In the genomic region with DNA sequence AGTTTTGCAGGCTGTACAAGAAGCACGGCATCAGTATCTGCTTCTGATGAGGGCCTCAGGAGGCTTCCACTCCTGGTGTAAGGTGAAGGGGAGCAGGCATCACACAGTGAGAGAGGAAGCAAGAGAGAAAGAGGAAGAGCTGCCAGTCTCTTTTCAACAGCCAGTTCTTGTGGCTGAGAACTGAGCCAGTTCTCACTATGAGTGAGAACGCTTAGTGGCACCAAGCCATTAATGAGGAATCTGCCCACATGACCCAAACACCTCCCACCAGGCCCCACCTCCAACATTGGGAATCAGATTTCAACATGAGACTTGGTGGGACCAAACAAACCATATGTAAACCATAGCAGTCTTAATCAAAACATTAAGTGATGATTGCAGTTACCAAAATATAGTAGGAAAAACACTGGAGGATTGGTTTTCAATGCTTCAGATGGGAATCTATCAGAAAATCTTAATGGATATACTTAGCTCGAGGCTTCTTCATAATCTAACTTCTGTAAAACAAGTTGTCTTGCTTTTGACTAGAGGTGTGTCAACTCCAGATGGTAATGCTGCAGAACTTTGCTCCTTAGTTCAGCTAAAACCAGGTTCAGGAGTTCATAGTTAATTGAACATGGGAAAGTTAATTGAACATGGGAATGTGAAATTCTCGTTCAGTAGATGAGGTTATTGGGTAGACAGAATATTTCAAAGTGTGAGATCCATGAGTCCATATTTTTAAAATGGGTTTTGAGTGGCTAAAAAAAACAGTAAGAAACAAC, we compare ENCODE assay signal across 9 cellular contexts. TPM values are rescaled to one million over a fixed set of nuclear protein-coding genes. Genes with fewer than 3 reads are reported as not detected.
DNase-seq lines count a peak whose midpoint lies in the region; ATAC-seq and TF ChIP-seq lines count a peak whose summit lies in the region.
"Had no signal": no experiment of that assay in that cellular context is flagged by ENCODE, and none has a peak within 500 bp of the region (broad histone marks: within the 10 kb centered on the region; RNA-seq: fewer than 3 reads in every experiment).

No MANE protein-coding gene starts in this region.

- peaks cover 14% of the 10 kb centered on the region for H3K36me3 Mint-ChIP-seq in activated T-helper 17 cell treated with anti-CD3 and anti-CD28 coated beads, Interleukin-2, amount 50 U/mL, for 72 hours (ENCODE audit: low read depth)
- H3K36me3 Mint-ChIP-seq in stimulated activated naive B cell treated with anti-CD40 and anti-IgM and Interleukin-4, amounts not matched to agents 10 μg/mL and 1 μg/mL and 100 μg/mL, for 72 hours: peaks cover 14 to 19% of the 10 kb centered on the region in 2 donors
- peaks cover 22% of the 10 kb centered on the region for H3K36me3 Mint-ChIP-seq in CD4-positive, alpha-beta T cell (ENCODE audit: low read depth)

- H3K4me1 ChIP-seq in left ventricle myocardium inferior: peaks cover 77% of the 10 kb centered on the region

- no peaks in the 10 kb centered on the region for H3K9me3 Mint-ChIP-seq in activated T-helper 17 cell treated with anti-CD3 and anti-CD28 coated beads, Interleukin-2, amount 50 U/mL, for 72 hours
- peaks cover 3 to 5% of the 10 kb centered on the region in 2 donors for H3K9me3 Mint-ChIP-seq in stimulated activated naive B cell treated with anti-CD40 and anti-IgM and Interleukin-4, amounts not matched to agents 10 μg/mL and 1 μg/mL and 100 μg/mL, for 72 hours
- H3K9me3 Mint-ChIP-seq in CD4-positive, alpha-beta T cell: no peaks in the 10 kb centered on the region
- H3K9me3 Mint-ChIP-seq: T-helper 2 cell treated with Interferon-gamma antibody and Interleukin-4, amounts not matched to agents 5 μg/mL and 100 μg/mL, for 36 hours had no signal

- DNase-seq in Right ventricle myocardium inferior (ENCODE audit: missing footprints): peak; percentile 59
- no peak for DNase-seq in left ventricle myocardium inferior
- DNase-seq in stimulated activated naive B cell treated with anti-CD40 and anti-IgM and Interleukin-4, amounts not matched to agents 10 μg/mL and 1 μg/mL and 100 μg/mL, for 72 hours: peak; percentile 9
- no peak for DNase-seq in germinal center (ENCODE audit: low spot score)
- no peak for DNase-seq in DMS153 (lab: John Stamatoyannopoulos, UW)
- no peak for DNase-seq in CD4-positive, alpha-beta T cell

- peak; percentile 46 for ATAC-seq in Right ventricle myocardium inferior
- ATAC-seq in HG03095 (IDR thresholded peaks at IDR 0.05; ENCODE audit: unreplicated experiment): peak; percentile 76
- peak; percentile 32 for ATAC-seq in activated T-helper 17 cell treated with anti-CD3 and anti-CD28 coated beads, Interleukin-2, amount 50 U/mL, for 72 hours (replicated peaks)
- peak; percentile 93 to 94 for ATAC-seq in stimulated activated naive B cell treated with anti-CD40 and anti-IgM and Interleukin-4, amounts not matched to agents 10 μg/mL and 1 μg/mL and 100 μg/mL, for 72 hours (replicated peaks)
- ATAC-seq in CD4-positive, alpha-beta T cell (ENCODE audit: poor library complexity): no peak

- H3K27ac Mint-ChIP-seq in activated T-helper 17 cell treated with anti-CD3 and anti-CD28 coated beads, Interleukin-2, amount 50 U/mL, for 72 hours: peak overlapping the region; percentile 28
- peak overlapping the region; percentile 86 for H3K27ac Mint-ChIP-seq in stimulated activated naive B cell treated with anti-CD40 and anti-IgM and Interleukin-4, amounts not matched to agents 10 μg/mL and 1 μg/mL and 100 μg/mL, for 72 hours
- H3K27ac Mint-ChIP-seq in CD4-positive, alpha-beta T cell: no peak overlapping the region
- H3K27ac Mint-ChIP-seq: T-helper 2 cell treated with Interferon-gamma antibody and Interleukin-4, amounts not matched to agents 5 μg/mL and 100 μg/mL, for 36 hours had no signal

- no peak overlapping the region for H3K4me3 ChIP-seq in left ventricle myocardium inferior

- H3K4me3 Mint-ChIP-seq in activated T-helper 17 cell treated with anti-CD3 and anti-CD28 coated beads, Interleukin-2, amount 50 U/mL, for 72 hours: no peak overlapping the region
- H3K4me3 Mint-ChIP-seq in stimulated activated naive B cell treated with anti-CD40 and anti-IgM and Interleukin-4, amounts not matched to agents 10 μg/mL and 1 μg/mL and 100 μg/mL, for 72 hours: no peak overlapping the region
- H3K4me3 Mint-ChIP-seq in CD4-positive, alpha-beta T cell: no peak overlapping the region
- H3K4me3 Mint-ChIP-seq: T-helper 2 cell treated with Interferon-gamma antibody and Interleukin-4, amounts not matched to agents 5 μg/mL and 100 μg/mL, for 36 hours had no signal

- H3K36me3 ChIP-seq in left ventricle myocardium inferior: no peaks in the 10 kb centered on the region

- CTCF ChIA-PET in CD4-positive, alpha-beta T cell (lab: Charles Lee): no interaction called here

- H3K27me3 Mint-ChIP-seq in activated T-helper 17 cell treated with anti-CD3 and anti-CD28 coated beads, Interleukin-2, amount 50 U/mL, for 72 hours: no peaks in the 10 kb centered on the region
- no peaks in the 10 kb centered on the region for H3K27me3 Mint-ChIP-seq in stimulated activated naive B cell treated with anti-CD40 and anti-IgM and Interleukin-4, amounts not matched to agents 10 μg/mL and 1 μg/mL and 100 μg/mL, for 72 hours
- no peaks in the 10 kb centered on the region for H3K27me3 Mint-ChIP-seq in CD4-positive, alpha-beta T cell

- H3K27ac ChIP-seq in left ventricle myocardium inferior (replicated peaks): no peak overlapping the region
- H3K27ac ChIP-seq in CD4-positive, alpha-beta T cell (ENCODE audit: low read depth, low read length): no peak overlapping the region

- no peaks in the 10 kb centered on the region for H3K27me3 ChIP-seq in left ventricle myocardium inferior (ENCODE audit: low read depth)
- no peaks in the 10 kb centered on the region for H3K27me3 ChIP-seq in CD4-positive, alpha-beta T cell (ENCODE audit: control insufficient read depth, insufficient read depth, low read length)

- H3K9me3 ChIP-seq in left ventricle myocardium inferior (replicated peaks): no peaks in the 10 kb centered on the region
- no peaks in the 10 kb centered on the region for H3K9me3 ChIP-seq in CD4-positive, alpha-beta T cell (ENCODE audit: control insufficient read depth, low read length)

- POLR2A ChIA-PET in CD4-positive, alpha-beta T cell (lab: Charles Lee): interaction anchor here (1.1 kb wide), 1 partner anchor 12 kb away, joined by 3 read pairs; a partner anchor contains a TSS

- intact Hi-C loops in Right ventricle myocardium inferior (cut with DNase I): no loop called here
- intact Hi-C loops in left ventricle myocardium inferior (cut with micrococcal nuclease): no loop called here
- intact Hi-C loops in CD4-positive, alpha-beta T cell (cut with DNase I, micrococcal nuclease): no loop called here

- no peak for TF ChIP-seq CTCF in left ventricle myocardium inferior (IDR thresholded peaks at IDR 0.05; ENCODE audit: borderline replicate concordance)
- TF ChIP-seq CTCF in CD4-positive, alpha-beta T cell (IDR thresholded peaks at IDR 0.05): no peak

- peaks cover 14% of the 10 kb centered on the region for H3K4me1 Mint-ChIP-seq in activated T-helper 17 cell treated with anti-CD3 and anti-CD28 coated beads, Interleukin-2, amount 50 U/mL, for 72 hours
- H3K4me1 Mint-ChIP-seq in stimulated activated naive B cell treated with anti-CD40 and anti-IgM and Interleukin-4, amounts not matched to agents 10 μg/mL and 1 μg/mL and 100 μg/mL, for 72 hours: peaks cover 12 to 27% of the 10 kb centered on the region in 2 donors
- peaks cover 84% of the 10 kb centered on the region for H3K4me1 Mint-ChIP-seq in CD4-positive, alpha-beta T cell (ENCODE audit: low read depth)

RNA-seq across cellular contexts. Expression of a gene that starts 12.2 kb away (rescaled TPM):
- 35.4 TPM for total RNA-seq in Right ventricle myocardium inferior
- total RNA-seq in left ventricle myocardium inferior: 35.1 TPM
- total RNA-seq in activated T-helper 17 cell treated with anti-CD3 and anti-CD28 coated beads, Interleukin-2, amount 50 U/mL, for 72 hours: 10 to 100 TPM; 22.7 to 48.4 TPM
- 10 to 100 TPM; 28.4 to 29.0 TPM for total RNA-seq in CD4-positive, alpha-beta T cell

Comparison
In these comparisons a context has a peak if more than half of its experiments do, and no peak if none do; other contexts are left out.
1. DNase-seq: peak in Right ventricle myocardium inferior (single experiment) and stimulated activated naive B cell treated with anti-CD40 and anti-IgM and Interleukin-4, amounts not matched to agents 10 μg/mL and 1 μg/mL and 100 μg/mL, for 72 hours (single experiment); none in left ventricle myocardium inferior (single experiment), germinal center (single experiment), DMS153 (single experiment) and CD4-positive, alpha-beta T cell (0 of 10).